In the genomic region with DNA sequence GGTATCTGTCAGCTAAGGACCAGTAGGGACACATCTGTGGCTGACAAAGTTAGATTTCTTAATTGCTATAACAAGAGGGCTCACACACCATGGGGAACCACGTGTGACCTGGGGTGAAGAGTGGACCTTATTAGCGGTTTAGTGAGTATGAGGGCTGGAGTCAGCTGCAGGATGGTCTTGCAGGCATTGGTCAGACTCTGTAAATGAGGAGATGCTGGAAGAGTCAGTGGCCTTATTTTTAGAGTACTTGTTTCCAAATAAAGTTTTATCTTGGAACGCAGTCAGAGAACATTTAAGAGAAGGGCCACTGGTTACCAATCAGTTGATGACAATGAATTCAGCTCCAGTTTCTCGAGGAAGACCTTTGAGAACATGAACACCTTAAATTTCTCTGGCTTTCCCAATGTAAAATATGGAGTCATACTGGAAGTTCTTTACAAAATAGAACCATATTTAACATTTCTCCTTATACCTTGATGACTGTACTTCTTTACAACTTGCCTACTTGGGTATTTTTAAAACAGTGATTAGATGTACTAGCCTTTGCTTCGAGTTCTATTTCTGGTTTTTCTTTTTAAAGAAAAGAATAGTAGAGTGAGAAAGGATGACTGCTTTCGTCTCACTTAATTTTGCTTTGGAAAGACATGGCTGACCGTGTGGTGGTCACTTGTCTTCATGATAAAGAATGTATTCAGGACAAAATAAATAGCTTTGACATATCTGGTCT, we compare ENCODE assay signal across 25 cellular contexts.
"Had no signal": no experiment of that assay in that cellular context is flagged by ENCODE, and none has a peak within 500 bp of the region (broad histone marks: within the 10 kb centered on the region; RNA-seq: fewer than 3 reads in every experiment).

No MANE protein-coding gene starts in this region.

- H3K4me1 ChIP-seq: body of pancreas, left lung had no signal

- H3K27me3 ChIP-seq: body of pancreas, stomach, tibial nerve had no signal

- H3K27ac ChIP-seq: body of pancreas, left lung, stomach, tibial nerve had no signal

- H3K4me3 ChIP-seq: body of pancreas, left lung, mucosa of descending colon, smooth muscle cell, stomach, tibial nerve had no signal

- DNase-seq: activated CD4-positive, alpha-beta memory T cell treated with anti-CD3 and anti-CD28 coated beads, Interleukin-2, amount 10 ng/mL, durations not matched to agents 7 days and 5 days; activated CD4-positive, alpha-beta T cell treated with anti-CD3 and anti-CD28 coated beads for 1 hour; activated CD4-positive, alpha-beta T cell treated with anti-CD3 and anti-CD28 coated beads, Interleukin-2, amount 10 ng/mL, durations not matched to agents 7 days and 5 days; activated CD8-positive, alpha-beta memory T cell treated with anti-CD3 and anti-CD28 coated beads, Interleukin-2, amount 50 U/mL, for 48 hours; activated naive CD8-positive, alpha-beta T cell treated with anti-CD3 and anti-CD28 coated beads, Interleukin-2, amount 50 U/mL, for 24 hours; activated T-cell treated with anti-CD3 and anti-CD28 coated beads, Interleukin-2, amount 50 U/mL, for 24 hours; body of pancreas; cortex of kidney; foreskin fibroblast; head of caudate nucleus; kidney glomerular epithelial cell; left lung; mucosa of descending colon; stimulated activated CD4-positive, alpha-beta T cell treated with anti-CD3 and anti-CD28 coated beads, Interleukin-1b, Interleukin-23, amount 100 ng/mL, for 48 hours; stimulated activated CD4-positive, alpha-beta T cell treated with anti-CD3 and anti-CD28 coated beads, Interleukin-4, amount 100 ng/mL, for 4 hours; stimulated activated CD8-positive, alpha-beta memory T cell treated with anti-CD3 and anti-CD28 coated beads, Interleukin-4, amount 100 ng/mL, for 48 hours; stomach; T-helper 2 cell had no signal

- H3K9me3 ChIP-seq: body of pancreas, left lung, mucosa of descending colon, stomach, tibial nerve had no signal

- ATAC-seq: activated naive CD8-positive, alpha-beta T cell treated with anti-CD3 and anti-CD28 coated beads, Interleukin-2, amount 50 U/mL, for 24 hours; body of pancreas; esophagus mucosa; left lung; mucosa of descending colon; sciatic nerve; SK-N-SH treated with all-trans-retinoic acid at 6 μM for 48 hours; stimulated activated memory B cell treated with anti-CD40 and anti-IgM and Interleukin-4, amounts not matched to agents 10 μg/mL and 1 μg/mL and 100 μg/mL, for 72 hours; WTC11 had no signal

- H3K36me3 ChIP-seq: left lung, stomach, tibial nerve had no signal
